ENCODE assay signal across 7 cellular contexts in genomic region chr2:197452754-197453122, GRCh38. TPM values are rescaled to one million over a fixed set of nuclear protein-coding genes. Genes with fewer than 3 reads are reported as not detected.
DNase-seq lines count a peak whose midpoint lies in the region; ATAC-seq and TF ChIP-seq lines count a peak whose summit lies in the region.

No MANE protein-coding gene starts in this region.

- no peak for ATAC-seq in GM21619 (IDR thresholded peaks at IDR 0.05; ENCODE audit: unreplicated experiment)
- ATAC-seq in GM21526 (IDR thresholded peaks at IDR 0.05; ENCODE audit: low FRiP score, unreplicated experiment) = no peak

- H3K4me1 Mint-ChIP-seq in HFFc6 (ENCODE audit: low read depth) (peaks cover 31% of the 10 kb centered on the region), immature natural killer cell (peaks cover 48 to 50% of the 10 kb centered on the region in 2 donors)
- peaks cover 40% of the 10 kb centered on the region for H3K4me1 Mint-ChIP-seq in activated naive CD8-positive, alpha-beta T cell (ENCODE audit: low read depth)

- H3K27me3 Mint-ChIP-seq in HFFc6 (ENCODE audit: insufficient read depth) (peaks cover 4% of the 10 kb centered on the region), immature natural killer cell (ENCODE audit: low read depth in 3 of 3) (peaks cover 9 to 17% (median 10%) of the 10 kb centered on the region in 3 donors)
- no peaks in the 10 kb centered on the region for H3K27me3 Mint-ChIP-seq in activated naive CD8-positive, alpha-beta T cell

- H3K27ac ChIP-seq in substantia nigra (ENCODE audit: low read depth, low read length, poor library complexity, severe bottlenecking) = peak overlapping the region; percentile 85

- H3K27ac Mint-ChIP-seq in HFFc6 = peak overlapping the region; percentile 100
- peak overlapping the region; percentile 100 for H3K27ac Mint-ChIP-seq in activated naive CD8-positive, alpha-beta T cell
- H3K27ac Mint-ChIP-seq in immature natural killer cell = peak overlapping the region; percentile 98 to 100 (median 100)

- H3K36me3 Mint-ChIP-seq in HFFc6 (ENCODE audit: low read depth) (peaks cover 20% of the 10 kb centered on the region; the same call in 1 of the 2 replicates), immature natural killer cell (no peaks in the 10 kb centered on the region)
- H3K36me3 Mint-ChIP-seq in activated naive CD8-positive, alpha-beta T cell = peaks cover 2% of the 10 kb centered on the region

- DNase-seq in HFFc6 = no peak
- no peak for DNase-seq in immature natural killer cell
- DNase-seq in substantia nigra (lab: John Stamatoyannopoulos, UW) = no peak
- DNase-seq in RKO (ENCODE audit: low spot score) = no peak

- H3K4me3 Mint-ChIP-seq in HFFc6 (peak overlapping the region; percentile 96), immature natural killer cell (peak overlapping the region; percentile 96 to 100 (median 99))
- H3K4me3 Mint-ChIP-seq in activated naive CD8-positive, alpha-beta T cell = peak overlapping the region; percentile 98

- H3K9me3 Mint-ChIP-seq in HFFc6 (no peaks in the 10 kb centered on the region), immature natural killer cell (no peaks in the 10 kb centered on the region)
- no peaks in the 10 kb centered on the region for H3K9me3 Mint-ChIP-seq in activated naive CD8-positive, alpha-beta T cell (ENCODE audit: low read depth)

- no peak for TF ChIP-seq CTCF in HFFc6 (IDR thresholded peaks at IDR 0.05)

RNA-seq across cellular contexts. Expression of gene COQ10B, which starts 0.6 kb away (rescaled TPM):
- 10 to 100 TPM; 36.0 to 42.4 (median 39.4) TPM for total RNA-seq in HFFc6 (2021; fragmentation: NEBNext Ultra II Directional; extraction: Animal tissue kit (Norgen Biotek cat#: 25700))
- 10 to 100 TPM; 49.4 to 80.9 (median 56.6) TPM for polyA plus RNA-seq in immature natural killer cell

RNA-seq across cellular contexts. Expression of gene SF3B1, which starts 17.9 kb away (rescaled TPM):
- 100 to 1,000 TPM; 158 to 189 (median 175) TPM for total RNA-seq in HFFc6 (2021; fragmentation: NEBNext Ultra II Directional; extraction: Animal tissue kit (Norgen Biotek cat#: 25700))
- 100 to 1,000 TPM; 123 to 165 (median 133) TPM for polyA plus RNA-seq in immature natural killer cell

RNA-seq across cellular contexts. Expression of gene HSPD1, which starts 46.9 kb away (rescaled TPM):
- total RNA-seq in HFFc6 (2021; fragmentation: NEBNext Ultra II Directional; extraction: Animal tissue kit (Norgen Biotek cat#: 25700)) = 100 to 1,000 TPM; 267 to 399 (median 280) TPM
- polyA plus RNA-seq in immature natural killer cell = 10 to 100 TPM; 50.7 to 77.3 (median 52.2) TPM

RNA-seq across cellular contexts. Expression of gene HSPE1, which starts 47.4 kb away (rescaled TPM):
- total RNA-seq in HFFc6 (2021; fragmentation: NEBNext Ultra II Directional; extraction: Animal tissue kit (Norgen Biotek cat#: 25700)) = 100 to 1,000 TPM in 5 of 6 experiments, 10 to 100 TPM in 1; 96.3 to 149 (median 114) TPM
- polyA plus RNA-seq in immature natural killer cell = 10 to 100 TPM; 60.2 to 96.7 (median 93.7) TPM
